Comparison of ENCODE assay signal across 6 cellular contexts in the genomic region with DNA sequence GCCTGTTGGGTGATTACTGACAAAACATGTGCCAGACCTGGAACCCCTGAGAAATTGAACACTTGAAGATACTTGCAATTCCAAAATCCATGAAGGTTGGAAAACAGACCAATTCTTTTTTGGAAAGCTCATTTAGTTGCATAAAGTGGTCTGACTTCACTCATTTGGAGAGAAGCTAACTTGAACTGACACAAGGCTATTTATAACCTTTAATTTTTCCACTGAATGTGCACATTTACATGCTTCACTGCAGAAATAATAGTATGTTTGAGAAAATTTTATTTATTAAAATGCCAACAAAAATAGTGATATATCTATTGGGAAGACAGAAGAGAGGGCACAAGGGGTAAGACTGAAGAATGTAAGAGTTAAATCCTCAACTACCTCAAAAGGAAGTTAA.
"Had no signal": no experiment of that assay in that cellular context is flagged by ENCODE, and none has a peak within 500 bp of the region (broad histone marks: within the 10 kb centered on the region; RNA-seq: fewer than 3 reads in every experiment).

No MANE protein-coding gene starts in this region.

- H3K4me3 Mint-ChIP-seq: IgD-negative memory B cell had no signal

- H3K4me1 Mint-ChIP-seq: IgD-negative memory B cell had no signal

- H3K27me3 Mint-ChIP-seq: IgD-negative memory B cell had no signal

- H3K36me3 Mint-ChIP-seq: IgD-negative memory B cell had no signal

- H3K4me3 ChIP-seq: K562 had no signal

- H3K27ac ChIP-seq: HL-60 had no signal

- DNase-seq: IMR-90, KBM-7 had no signal

- ATAC-seq: HepG2, K562 had no signal

- H3K27ac Mint-ChIP-seq: IgD-negative memory B cell had no signal
